Comparison of ENCODE assay signal across 8 cellular contexts in the genomic region with DNA sequence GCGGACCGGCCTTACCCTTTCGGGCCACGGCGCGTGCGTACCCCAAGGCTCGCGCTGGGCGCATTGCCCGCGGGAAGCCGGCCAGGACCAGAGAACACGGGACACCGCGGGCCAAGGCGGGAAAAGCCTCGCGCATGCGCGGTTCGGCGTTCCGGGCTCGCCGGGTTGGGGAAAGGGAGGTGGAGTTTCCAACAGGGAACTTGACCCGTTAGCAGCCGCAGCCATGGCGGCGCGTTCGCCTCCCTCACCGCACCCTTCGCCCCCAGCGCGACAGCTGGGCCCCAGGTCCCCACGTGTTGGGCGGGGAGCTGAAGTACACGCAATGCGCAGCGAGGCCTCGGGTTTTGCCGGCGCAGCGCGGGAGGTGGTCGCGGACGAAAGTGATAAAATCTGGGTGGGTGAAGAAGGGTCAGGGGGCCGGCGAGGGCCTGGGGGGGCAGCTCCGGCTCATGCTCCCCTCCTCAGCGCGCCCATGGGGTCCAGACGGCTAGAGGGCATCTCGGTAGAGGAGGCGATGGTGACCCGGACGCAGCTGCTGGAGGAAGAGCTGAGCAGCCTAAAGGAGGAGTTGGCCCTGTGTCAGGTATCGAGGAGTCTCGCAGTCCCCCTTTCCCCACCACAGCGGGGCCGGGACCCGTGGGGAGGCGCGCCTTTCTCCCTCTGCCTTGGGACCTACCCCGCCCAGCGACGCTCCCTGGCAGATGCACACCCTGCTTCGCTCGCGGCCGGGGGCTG. TPM values are rescaled to one million over a fixed set of nuclear protein-coding genes. Genes with fewer than 3 reads are reported as not detected.
DNase-seq lines count a peak whose midpoint lies in the region; ATAC-seq and TF ChIP-seq lines count a peak whose summit lies in the region.

A gene with protein sequence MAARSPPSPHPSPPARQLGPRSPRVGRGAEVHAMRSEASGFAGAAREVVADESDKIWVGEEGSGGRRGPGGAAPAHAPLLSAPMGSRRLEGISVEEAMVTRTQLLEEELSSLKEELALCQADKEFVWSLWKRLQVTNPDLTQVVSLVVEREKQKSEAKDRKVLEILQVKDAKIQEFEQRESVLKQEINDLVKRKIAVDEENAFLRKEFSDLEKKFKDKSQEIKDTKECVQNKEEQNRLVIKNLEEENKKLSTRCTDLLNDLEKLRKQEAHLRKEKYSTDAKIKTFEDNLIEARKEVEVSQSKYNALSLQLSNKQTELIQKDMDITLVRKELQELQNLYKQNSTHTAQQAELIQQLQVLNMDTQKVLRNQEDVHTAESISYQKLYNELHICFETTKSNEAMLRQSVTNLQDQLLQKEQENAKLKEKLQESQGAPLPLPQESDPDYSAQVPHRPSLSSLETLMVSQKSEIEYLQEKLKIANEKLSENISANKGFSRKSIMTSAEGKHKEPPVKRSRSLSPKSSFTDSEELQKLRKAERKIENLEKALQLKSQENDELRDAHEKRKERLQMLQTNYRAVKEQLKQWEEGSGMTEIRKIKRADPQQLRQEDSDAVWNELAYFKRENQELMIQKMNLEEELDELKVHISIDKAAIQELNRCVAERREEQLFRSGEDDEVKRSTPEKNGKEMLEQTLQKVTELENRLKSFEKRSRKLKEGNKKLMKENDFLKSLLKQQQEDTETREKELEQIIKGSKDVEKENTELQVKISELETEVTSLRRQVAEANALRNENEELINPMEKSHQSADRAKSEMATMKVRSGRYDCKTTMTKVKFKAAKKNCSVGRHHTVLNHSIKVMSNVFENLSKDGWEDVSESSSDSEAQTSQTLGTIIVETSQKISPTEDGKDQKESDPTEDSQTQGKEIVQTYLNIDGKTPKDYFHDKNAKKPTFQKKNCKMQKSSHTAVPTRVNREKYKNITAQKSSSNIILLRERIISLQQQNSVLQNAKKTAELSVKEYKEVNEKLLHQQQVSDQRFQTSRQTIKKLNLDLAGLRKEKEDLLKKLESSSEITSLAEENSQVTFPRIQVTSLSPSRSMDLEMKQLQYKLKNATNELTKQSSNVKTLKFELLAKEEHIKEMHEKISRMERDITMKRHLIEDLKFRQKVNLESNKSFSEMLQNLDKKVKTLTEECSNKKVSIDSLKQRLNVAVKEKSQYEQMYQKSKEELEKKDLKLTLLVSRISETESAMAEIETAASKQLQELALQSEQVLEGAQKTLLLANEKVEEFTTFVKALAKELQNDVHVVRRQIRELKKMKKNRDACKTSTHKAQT (N-terminal part only) (plus strand): TSS at position 198 of the 735 bp plus-strand sequence. CDS start 26 bp downstream, at position 224.

- 0 to 1% methylated on average over 38 to 46 of the region's 73 CpGs for WGBS in mesodermal cell (ENCODE audit: insufficient coverage in 2 of 2), 2 experiments

- peaks cover 6% of the 10 kb centered on the region for H3K4me1 ChIP-seq in mesodermal cell (ENCODE audit: control insufficient read depth, insufficient read depth, low read length, poor library complexity, severe bottlenecking)

- POLR2A ChIA-PET in AG04449 (lab: Yijun Ruan, JAX) = no interaction called here

- no peaks in the 10 kb centered on the region for H3K36me3 ChIP-seq in mesodermal cell (ENCODE audit: control insufficient read depth, insufficient read depth, low read length)

- no peak for TF ChIP-seq CTCF in AG04449 (IDR thresholded peaks at IDR 0.05; ENCODE audit: insufficient read depth, low read length, missing control alignments)

- DNase-seq in AG04449 (ENCODE audit: low read depth, low spot score) (peak; percentile 24), NCI-H345 (lab: John Stamatoyannopoulos, UW) (peak; percentile 92), epidermal melanocyte (ENCODE audit: insufficient read length, low spot score) (peak; percentile 86)
- DNase-seq in activated CD4-positive, alpha-beta T cell treated with anti-CD3 and anti-CD28 coated beads, Interleukin-2, amount 50 U/mL, for 48 hours = peak; percentile 46 to 57
- DNase-seq in stimulated activated CD8-positive, alpha-beta memory T cell treated with anti-CD3 and anti-CD28 coated beads, Interleukin-15, amount 100 ng/mL, for 4 hours (ENCODE audit: low read depth in 2 of 2) = peak; percentile 1 to 30

- ATAC-seq in GM18861 (IDR thresholded peaks at IDR 0.05; ENCODE audit: unreplicated experiment) (peak; percentile 61), HG03280 (IDR thresholded peaks at IDR 0.05; ENCODE audit: unreplicated experiment) (peak; percentile 64)

- H3K9me3 ChIP-seq in mesodermal cell (ENCODE audit: control insufficient read depth, low read length) = no peaks in the 10 kb centered on the region

- H3K4me3 ChIP-seq in AG04449 (ENCODE audit: low read depth, low read length) = peak within 1 kb of the TSS; percentile 96
- peak within 1 kb of the TSS; percentile 81 for H3K4me3 ChIP-seq in mesodermal cell (ENCODE audit: extremely low read depth, insufficient read depth, low read length, poor library complexity, severe bottlenecking)

- H3K27ac ChIP-seq in mesodermal cell (ENCODE audit: low read depth, low read length, severe bottlenecking) = peak within 1 kb of the TSS; percentile 45

- CTCF ChIA-PET in AG04449 (lab: Yijun Ruan, JAX) = interaction anchor here (5.1 kb wide), 1 partner anchor 18 kb away, joined by 42 read pairs; no protein-coding TSS in a partner anchor

RNA-seq across cellular contexts. Expression of the gene that starts here (rescaled TPM):
- 7.8 TPM for polyA plus RNA-seq in mesodermal cell (2013, experiment 1 of 2)
- 10.6 TPM for polyA plus RNA-seq in mesodermal cell (2013, experiment 2 of 2)

Comparison
In these comparisons a context has a peak if more than half of its experiments do, and no peak if none do; other contexts are left out.
1. Peak in every context shown above with its lines: DNase-seq, ATAC-seq, H3K4me3 ChIP-seq and H3K27ac ChIP-seq.
2. DNase-seq: peak in every context shown above with its lines; median percentile 92 in NCI-H345; 86 in epidermal melanocyte; 52 in activated CD4-positive, alpha-beta T cell treated with anti-CD3 and anti-CD28 coated beads, Interleukin-2, amount 50 U/mL, for 48 hours; 24 in AG04449; 16 in stimulated activated CD8-positive, alpha-beta memory T cell treated with anti-CD3 and anti-CD28 coated beads, Interleukin-15, amount 100 ng/mL, for 4 hours.